18 cellular contexts compared by ENCODE assay signal in the genomic region with DNA sequence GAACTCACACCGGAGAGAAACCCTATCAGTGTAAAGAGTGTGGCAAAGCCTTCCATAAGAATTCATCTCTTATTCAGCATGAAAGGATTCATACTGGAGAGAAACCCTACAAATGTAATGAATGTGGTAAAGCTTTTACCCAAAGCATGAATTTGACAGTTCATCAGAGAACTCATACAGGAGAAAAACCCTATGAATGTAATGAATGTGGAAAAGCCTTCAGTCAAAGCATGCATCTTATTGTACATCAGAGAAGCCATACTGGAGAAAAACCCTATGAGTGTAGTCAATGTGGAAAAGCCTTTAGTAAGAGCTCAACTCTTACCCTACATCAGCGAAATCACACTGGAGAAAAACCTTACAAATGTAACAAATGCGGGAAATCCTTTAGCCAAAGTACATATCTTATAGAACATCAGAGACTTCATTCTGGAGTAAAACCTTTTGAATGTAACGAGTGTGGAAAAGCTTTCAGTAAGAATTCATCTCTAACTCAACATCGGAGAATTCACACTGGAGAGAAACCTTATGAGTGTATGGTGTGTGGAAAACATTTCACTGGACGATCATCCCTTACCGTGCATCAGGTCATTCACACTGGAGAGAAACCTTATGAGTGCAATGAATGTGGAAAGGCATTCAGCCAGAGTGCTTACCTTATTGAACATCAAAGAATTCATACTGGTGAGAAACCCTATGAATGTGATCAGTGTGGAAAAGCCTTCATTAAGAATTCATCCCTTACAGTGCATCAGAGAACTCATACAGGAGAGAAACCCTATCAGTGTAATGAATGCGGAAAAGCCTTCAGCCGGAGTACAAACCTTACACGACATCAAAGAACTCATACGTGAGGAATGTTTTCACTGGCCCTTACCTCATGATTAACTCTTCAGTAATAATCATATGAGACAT. TPM values are rescaled to one million over a fixed set of nuclear protein-coding genes. Genes with fewer than 3 reads are reported as not detected.
DNase-seq lines count a peak whose midpoint lies in the region; ATAC-seq and TF ChIP-seq lines count a peak whose summit lies in the region.
"Had no signal": no experiment of that assay in that cellular context is flagged by ENCODE, and none has a peak within 500 bp of the region (broad histone marks: within the 10 kb centered on the region; RNA-seq: fewer than 3 reads in every experiment).

No MANE protein-coding gene starts in this region.

- 94% methylated on average over 10 of the region's 11 CpGs for WGBS in HUES64
- WGBS in endodermal cell (ENCODE audit: insufficient coverage in 1 of 2, insufficient read length in 1 of 2), 2 experiments, result 85 to 90% methylated on average over 5 to 11 of the region's 11 CpGs

- H3K4me3 ChIP-seq in HUES64 (ENCODE audit: low read length) (0 out of 2 replicates have a peak overlapping the region, but pooled peaks have one; percentile 13), endodermal cell (ENCODE audit: low read length) (peak overlapping the region; percentile 67), subcutaneous abdominal adipose tissue (ENCODE audit: low read depth in 1 of 5, low read length in 5 of 5) (peak overlapping the region in 4 of 5 donors; percentile 27 to 67 (median 46))
- H3K4me3 ChIP-seq: SJCRH30 had no signal

- H3K27ac ChIP-seq in HUES64 (ENCODE audit: low read depth, low read length), result no peak overlapping the region
- no peak overlapping the region for H3K27ac ChIP-seq in endodermal cell (ENCODE audit: low read depth, low read length)
- H3K27ac ChIP-seq in subcutaneous abdominal adipose tissue (ENCODE audit: low read depth, low read length), result no peak overlapping the region
- H3K27ac ChIP-seq: 22Rv1, SJCRH30 had no signal

- DNase-seq in DMS53 (lab: John Stamatoyannopoulos, UW), result peak; percentile 7
- no peak for DNase-seq in DMS53 treated with DMSO at 0.1 percent for 48 hours (lab: John Stamatoyannopoulos, UW; ENCODE audit: unreplicated experiment)
- DNase-seq in endodermal cell, result no peak
- no peak for DNase-seq in activated CD8-positive, alpha-beta memory T cell treated with anti-CD3 and anti-CD28 coated beads for 24 hours
- DNase-seq in T1000 (lab: John Stamatoyannopoulos, UW), result no peak
- DNase-seq: BE2C; CD4-positive, alpha-beta memory T cell; GDM1; NCI-H2029 treated with DMSO at 0.1 percent for 48 hours; NCI-H510A; NCI-H774; PC-3; SJCRH30 had no signal

- H3K27me3 Mint-ChIP-seq in endodermal cell (ENCODE audit: insufficient read depth), result peaks cover 5% of the 10 kb centered on the region
- H3K27me3 Mint-ChIP-seq: CD4-positive, alpha-beta memory T cell; IgD-negative memory B cell had no signal

- H3K4me3 Mint-ChIP-seq in endodermal cell, result no peak overlapping the region
- H3K4me3 Mint-ChIP-seq: CD4-positive, alpha-beta memory T cell; IgD-negative memory B cell had no signal

- no peaks in the 10 kb centered on the region for H3K4me1 Mint-ChIP-seq in endodermal cell
- H3K4me1 Mint-ChIP-seq: CD4-positive, alpha-beta memory T cell; IgD-negative memory B cell had no signal

- no peaks in the 10 kb centered on the region; the same call in 1 of the 2 replicates for H3K36me3 ChIP-seq in HUES64 (ENCODE audit: insufficient read depth, low read length)
- H3K36me3 ChIP-seq in endodermal cell (ENCODE audit: control insufficient read depth, insufficient read depth, low read length), result no peaks in the 10 kb centered on the region
- H3K36me3 ChIP-seq in subcutaneous abdominal adipose tissue (ENCODE audit: control insufficient read depth in 5 of 5, insufficient read depth in 5 of 5, low read length in 5 of 5), result peaks cover 10 to 40% (median 24%) of the 10 kb centered on the region in 5 donors
- H3K36me3 ChIP-seq: BE2C, SJCRH30 had no signal

- H3K9me3 Mint-ChIP-seq in endodermal cell, result peaks cover 95% of the 10 kb centered on the region

- H3K27me3 ChIP-seq in HUES64 (ENCODE audit: insufficient read depth, low read length) (no peaks in the 10 kb centered on the region), endodermal cell (ENCODE audit: control insufficient read depth, insufficient read depth, low read length, poor library complexity, severe bottlenecking) (no peaks in the 10 kb centered on the region), subcutaneous abdominal adipose tissue (ENCODE audit: control insufficient read depth in 5 of 5, insufficient read depth in 4 of 5, low read length in 5 of 5) (no peaks in the 10 kb centered on the region)
- H3K27me3 ChIP-seq: BE2C, SJCRH30 had no signal

- no peak for TF ChIP-seq CTCF in endodermal cell (conservative IDR thresholded peaks at IDR 0.05)

- H3K36me3 Mint-ChIP-seq in endodermal cell (ENCODE audit: low read depth), result peaks cover 42% of the 10 kb centered on the region

- no peak overlapping the region for H3K9ac ChIP-seq in HUES64 (ENCODE audit: low read depth, low read length)
- H3K9ac ChIP-seq in endodermal cell (ENCODE audit: extremely low read depth, low read length, poor library complexity, severe bottlenecking), result no peak overlapping the region
- no peak overlapping the region for H3K9ac ChIP-seq in subcutaneous abdominal adipose tissue (ENCODE audit: low read length in 5 of 5)

- no peak for ATAC-seq in HG03135 (IDR thresholded peaks at IDR 0.05; ENCODE audit: unreplicated experiment)
- ATAC-seq: PC-3 had no signal

- H3K27ac Mint-ChIP-seq in endodermal cell, result no peak overlapping the region
- H3K27ac Mint-ChIP-seq: CD4-positive, alpha-beta memory T cell; IgD-negative memory B cell had no signal

- H3K9me3 ChIP-seq in HUES64 (ENCODE audit: insufficient read depth, low read depth, low read length), result peaks cover 94% of the 10 kb centered on the region
- H3K9me3 ChIP-seq in endodermal cell (ENCODE audit: control insufficient read depth, low read length), result peaks cover 97% of the 10 kb centered on the region
- H3K9me3 ChIP-seq in subcutaneous abdominal adipose tissue (ENCODE audit: control insufficient read depth in 5 of 5, low read length in 5 of 5), result peaks cover 71 to 100% (median 95%) of the 10 kb centered on the region in 5 donors

- no peaks in the 10 kb centered on the region for H3K4me1 ChIP-seq in HUES64 (ENCODE audit: insufficient read depth, low read length)
- no peaks in the 10 kb centered on the region for H3K4me1 ChIP-seq in endodermal cell (ENCODE audit: control insufficient read depth, insufficient read depth, low read length)
- no peaks in the 10 kb centered on the region for H3K4me1 ChIP-seq in subcutaneous abdominal adipose tissue (ENCODE audit: control insufficient read depth in 5 of 5, insufficient read depth in 5 of 5, low read length in 5 of 5)
- H3K4me1 ChIP-seq: BE2C, SJCRH30 had no signal

RNA-seq across cellular contexts. Expression of gene ZNF454, which starts 8.9 kb away (rescaled TPM):
- 0.65 TPM for polyA plus RNA-seq in HUES64 (2013, experiment 1 of 2)
- 1.0 TPM for polyA plus RNA-seq in HUES64 (2013, experiment 2 of 2)
- total RNA-seq in endodermal cell, result under 1 TPM in 1 of 2 donors, not detected in 1; 0.86 TPM
- polyA plus RNA-seq in endodermal cell (2013, experiment 1 of 2), result 1.5 TPM
- polyA plus RNA-seq in endodermal cell (2013, experiment 2 of 2), result 1.3 TPM
- total RNA-seq: PC-3, SJCRH30 had no signal
- polyA plus RNA-seq: CD4-positive, alpha-beta memory T cell; IgD-negative memory B cell had no signal

RNA-seq across cellular contexts. Expression of gene ZFP2, which starts 36.4 kb away (rescaled TPM):
- 0.55 TPM for polyA plus RNA-seq in HUES64 (2013, experiment 1 of 2)
- polyA plus RNA-seq in HUES64 (2013, experiment 2 of 2), result 1.1 TPM
- total RNA-seq in endodermal cell, result 1 to 10 TPM; 1.8 to 3.3 TPM
- 2.5 TPM for polyA plus RNA-seq in endodermal cell (2013, experiment 1 of 2)
- 3.2 TPM for polyA plus RNA-seq in endodermal cell (2013, experiment 2 of 2)

Comparison
In these comparisons a context has a peak if more than half of its experiments do, and no peak if none do; other contexts are left out.
1. H3K4me3 ChIP-seq: peak in every context shown above with its lines; median percentile 67 in endodermal cell; 46 in subcutaneous abdominal adipose tissue; 13 in HUES64.